ENCODE assay signal across 1 cellular context in the genomic region with DNA sequence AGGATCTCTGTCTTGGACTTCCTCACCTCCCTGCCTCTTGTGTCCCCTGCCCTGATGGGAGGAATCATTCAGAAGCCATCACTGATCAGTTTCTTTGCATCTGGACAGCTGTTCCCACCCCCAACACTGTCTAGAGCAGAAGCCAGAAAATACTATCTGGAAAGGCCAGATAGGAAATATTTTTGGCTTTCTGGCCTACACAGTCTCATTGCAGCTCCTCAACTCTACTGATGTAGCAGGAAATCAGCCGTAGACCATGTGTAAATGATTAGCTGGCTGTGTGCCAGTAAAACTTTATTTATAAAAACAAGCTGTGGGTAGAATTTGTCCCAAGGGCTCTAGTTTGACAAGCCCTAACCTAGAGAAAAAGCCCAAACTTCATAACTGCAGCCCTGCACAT.
TF ChIP-seq lines count a peak whose summit lies in the region.

No MANE protein-coding gene starts in this region.

TF ChIP-seq in K562, 482 proteins besides CTCF, POLR2A, EP300 and RAD21:
- TF ChIP-seq CBFA2T2 (conservative IDR thresholded peaks at IDR 0.05) (peak; percentile 52), ETV1 (tag; conservative IDR thresholded peaks at IDR 0.05; ENCODE audit: low read depth) (no peak), ARID1B (IDR thresholded peaks at IDR 0.05) (peak; percentile 35; the same call in 1 of the 2 replicates), XRCC5 (IDR thresholded peaks at IDR 0.05; ENCODE audit: low read depth, low read length) (no peak), FOXJ2 (tag; IDR thresholded peaks at IDR 0.05) (no peak), SMAD4 (CRISPR knock-in tag; conservative IDR thresholded peaks at IDR 0.05) (0 out of 2 replicates have a peak, but pooled peaks have one; percentile 14), TAL1 (IDR thresholded peaks at IDR 0.05) (peak; percentile 27; the same call in 1 of the 2 replicates), NCOR1 (IDR thresholded peaks at IDR 0.05) (peak; percentile 41; the same call in 1 of the 2 replicates), THRB (CRISPR knock-in tag; conservative IDR thresholded peaks at IDR 0.05) (no peak), NFIX (CRISPR knock-in tag; IDR thresholded peaks at IDR 0.05; ENCODE audit: low read depth) (peak; percentile 76), MAZ (CRISPR knock-in tag; conservative IDR thresholded peaks at IDR 0.05 in 1 of 2, IDR thresholded peaks at IDR 0.05 in 1 of 2) (peak in 1 of 2 experiments; percentile 31; a peak in 1 of 4 replicates), TCF3 (CRISPR knock-in tag; IDR thresholded peaks at IDR 0.05) (peak; percentile 64), NFIC (IDR thresholded peaks at IDR 0.05) (peak; percentile 91), PTBP1 (IDR thresholded peaks at IDR 0.05; ENCODE audit: low read depth, low read length) (no peak), CBFA2T3 (IDR thresholded peaks at IDR 0.05) (peak; percentile 72), LCOR (CRISPR knock-in tag; IDR thresholded peaks at IDR 0.05) (no peak), ZBTB40 (IDR thresholded peaks at IDR 0.05) (peak; percentile 87), ZBTB40 (CRISPR knock-in tag; IDR thresholded peaks at IDR 0.05) (peak; percentile 89), MCM2 (IDR thresholded peaks at IDR 0.05; ENCODE audit: low read depth) (no peak)
